ENCODE assay signal across 8 cellular contexts in genomic region chr17:37490638-37491614, GRCh38. TPM values are rescaled to one million over a fixed set of nuclear protein-coding genes. Genes with fewer than 3 reads are reported as not detected.
DNase-seq lines count a peak whose midpoint lies in the region; ATAC-seq and TF ChIP-seq lines count a peak whose summit lies in the region.

No MANE protein-coding gene starts in this region.

- 9 to 11% methylated on average over 24 of the region's 24 CpGs for WGBS in heart right ventricle, 2 donors

- H3K4me3 ChIP-seq in adipocyte (ENCODE audit: low read length), result peak overlapping the region; percentile 96
- peak overlapping the region; percentile 47 to 99 (median 86) for H3K4me3 ChIP-seq in heart right ventricle

- H3K27ac ChIP-seq in heart right ventricle, result peak overlapping the region in 9 of 10 donors; percentile 81 to 94 (median 91)

- H3K4me1 ChIP-seq in adipocyte (ENCODE audit: control insufficient read depth, insufficient read depth, low read length) (peaks cover 69% of the 10 kb centered on the region), heart right ventricle (peaks cover 0 to 57% (median 40%) of the 10 kb centered on the region in 9 donors)

- H3K36me3 ChIP-seq in adipocyte (ENCODE audit: control insufficient read depth, insufficient read depth, low read length, severe bottlenecking) (no peaks in the 10 kb centered on the region), heart right ventricle (no peaks in the 10 kb centered on the region)

- H3K9me3 ChIP-seq in adipocyte (ENCODE audit: control insufficient read depth, low read length), result no peaks in the 10 kb centered on the region
- no peaks in the 10 kb centered on the region for H3K9me3 ChIP-seq in heart right ventricle

- peak in 7 of 8 donors; percentile 44 to 70 (median 52) for ATAC-seq in heart right ventricle
- ATAC-seq in HG02852 (IDR thresholded peaks at IDR 0.05; ENCODE audit: unreplicated experiment), result no peak

- peak overlapping the region; percentile 95 for H3K9ac ChIP-seq in adipocyte (ENCODE audit: low read length)

- DNase-seq in NCI-H82 (lab: John Stamatoyannopoulos, UW) (peak; percentile 65), NCI-H82 treated with DMSO at 0.1 percent for 48 hours (lab: John Stamatoyannopoulos, UW; ENCODE audit: unreplicated experiment) (no peak), NCI-H526 treated with DMSO at 0.1 percent for 48 hours (lab: John Stamatoyannopoulos, UW) (peak; percentile 21), adipocyte (ENCODE audit: low read depth) (peak; percentile 88), heart right ventricle (peak in 1 of 2 donors; percentile 64), pulmonary artery endothelial cell (ENCODE audit: low read depth, low spot score) (peak; percentile 53), NCI-H1436 (lab: John Stamatoyannopoulos, UW) (no peak)

- no peaks in the 10 kb centered on the region for H3K27me3 ChIP-seq in adipocyte (replicated peaks; ENCODE audit: control insufficient read depth, insufficient read depth, low read length)
- H3K27me3 ChIP-seq in heart right ventricle, result peaks cover 0 to 24% (median 0%) of the 10 kb centered on the region in 7 donors

- peak in 1 of 9 donors; percentile 11 for TF ChIP-seq CTCF in heart right ventricle (IDR thresholded peaks at IDR 0.05)

- intact Hi-C loops in heart right ventricle (cut with DNase I), result loop anchor here in 1 of 10 donors (10.0 kb wide), 1 partner anchor 86 kb away; the partner anchor contains the start of genes ACACA and TADA2A

RNA-seq across cellular contexts. Expression of gene DUSP14, which starts 1.2 kb away (rescaled TPM):
- 10 to 100 TPM; 12.6 to 21.7 (median 18.5) TPM for total RNA-seq in heart right ventricle
- 10 to 100 TPM in 1 of 2 donors, 1 to 10 TPM in 1; 6.0 to 18.8 TPM for polyA plus RNA-seq in heart right ventricle
- total RNA-seq in pulmonary artery endothelial cell, result 33.2 and 49.5 TPM in 2 replicates

Comparison
In these comparisons a context has a peak if more than half of its experiments do, and no peak if none do; other contexts are left out.
1. DNase-seq: peak in NCI-H82 (single experiment), NCI-H526 treated with DMSO at 0.1 percent for 48 hours (single experiment), adipocyte (single experiment) and pulmonary artery endothelial cell (single experiment); none in NCI-H82 treated with DMSO at 0.1 percent for 48 hours (single experiment) and NCI-H1436 (single experiment).